ENCODE assay signal across 18 cellular contexts in genomic region chr13:33150662-33151061, GRCh38.
"Had no signal": no experiment of that assay in that cellular context is flagged by ENCODE, and none has a peak within 500 bp of the region (broad histone marks: within the 10 kb centered on the region; RNA-seq: fewer than 3 reads in every experiment).

No MANE protein-coding gene starts in this region.

- H3K4me1 Mint-ChIP-seq: naive thymus-derived CD8-positive, alpha-beta T cell; T-cell had no signal

- H3K4me3 ChIP-seq: lower lobe of right lung, spleen, thyroid gland had no signal

- H3K9me3 Mint-ChIP-seq: activated B cell treated with CpG ODN at 0.5 μM for 24 hours; activated naive CD4-positive, alpha-beta T cell treated with anti-CD3 and anti-CD28 coated beads for 36 hours; activated T-cell treated with anti-CD3 and anti-CD28 coated beads, Interleukin-2, amount 50 U/mL, for 24 hours; T-cell had no signal

- H3K27ac Mint-ChIP-seq: activated B cell treated with CpG ODN at 0.5 μM for 24 hours; activated CD4-positive, alpha-beta memory T cell treated with anti-CD3 and anti-CD28 coated beads, Interleukin-2, amount 10 ng/mL, durations not matched to agents 7 days and 5 days; activated naive CD4-positive, alpha-beta T cell treated with anti-CD3 and anti-CD28 coated beads for 36 hours; activated T-cell treated with anti-CD3 and anti-CD28 coated beads, Interleukin-2, amount 50 U/mL, for 24 hours; activated T-helper 2 cell treated with anti-CD3 and anti-CD28 coated beads, Interferon-gamma antibody, Interleukin-2, Interleukin-4, amounts not matched to agents 10 μg/mL and 5 μg/mL and 100 μg/mL, durations not matched to agents 14 hours and 24 hours and 36 hours; naive thymus-derived CD8-positive, alpha-beta T cell; stimulated activated naive B cell treated with anti-CD40 and anti-IgM and Interleukin-4, amounts not matched to agents 10 μg/mL and 1 μg/mL and 100 μg/mL, for 72 hours; T-cell had no signal

- H3K27me3 ChIP-seq: neutrophil, spleen, thyroid gland had no signal

- H3K36me3 ChIP-seq: neutrophil, spleen, thyroid gland had no signal

- H3K27ac ChIP-seq: lower lobe of right lung, neutrophil, spleen had no signal

- H3K4me3 Mint-ChIP-seq: activated B cell treated with CpG ODN at 0.5 μM for 24 hours; activated CD4-positive, alpha-beta memory T cell treated with anti-CD3 and anti-CD28 coated beads, Interleukin-2, amount 10 ng/mL, durations not matched to agents 7 days and 5 days; activated naive CD4-positive, alpha-beta T cell treated with anti-CD3 and anti-CD28 coated beads for 36 hours; activated T-cell treated with anti-CD3 and anti-CD28 coated beads, Interleukin-2, amount 50 U/mL, for 24 hours; naive thymus-derived CD8-positive, alpha-beta T cell; stimulated activated naive B cell treated with anti-CD40 and anti-IgM and Interleukin-4, amounts not matched to agents 10 μg/mL and 1 μg/mL and 100 μg/mL, for 72 hours; T-cell had no signal

- H3K27me3 Mint-ChIP-seq: activated B cell treated with CpG ODN at 0.5 μM for 24 hours; activated CD4-positive, alpha-beta memory T cell treated with anti-CD3 and anti-CD28 coated beads, Interleukin-2, amount 10 ng/mL, durations not matched to agents 7 days and 5 days had no signal

- H3K36me3 Mint-ChIP-seq: naive thymus-derived CD8-positive, alpha-beta T cell; T-cell had no signal

- DNase-seq: activated B cell treated with CpG ODN at 0.5 μM for 24 hours; activated CD4-positive, alpha-beta memory T cell treated with anti-CD3 and anti-CD28 coated beads, Interleukin-2, amount 10 ng/mL, durations not matched to agents 7 days and 5 days; activated CD4-positive, alpha-beta T cell treated with anti-CD3 and anti-CD28 coated beads for 4 hours; activated naive CD4-positive, alpha-beta T cell treated with anti-CD3 and anti-CD28 coated beads for 36 hours; activated T-cell treated with anti-CD3 and anti-CD28 coated beads, Interleukin-2, amount 50 U/mL, for 24 hours; cerebellar nuclear complex; effector CD4-positive, alpha-beta T cell; islet precursor cell; left colon; lower lobe of right lung; naive thymus-derived CD8-positive, alpha-beta T cell; spleen; stimulated activated naive B cell treated with anti-CD40 and anti-IgM and Interleukin-4, amounts not matched to agents 10 μg/mL and 1 μg/mL and 100 μg/mL, for 72 hours; T-cell; thyroid gland had no signal

- ATAC-seq: esophagus mucosa; left colon; lower lobe of right lung; naive thymus-derived CD8-positive, alpha-beta T cell; stimulated activated naive B cell treated with anti-CD40 and anti-IgM and Interleukin-4, amounts not matched to agents 10 μg/mL and 1 μg/mL and 100 μg/mL, for 72 hours; T-cell had no signal

- H3K9me3 ChIP-seq: lower lobe of right lung, neutrophil, spleen, thyroid gland had no signal
